Comparison of ENCODE assay signal across 1 cellular context in the genomic region with DNA sequence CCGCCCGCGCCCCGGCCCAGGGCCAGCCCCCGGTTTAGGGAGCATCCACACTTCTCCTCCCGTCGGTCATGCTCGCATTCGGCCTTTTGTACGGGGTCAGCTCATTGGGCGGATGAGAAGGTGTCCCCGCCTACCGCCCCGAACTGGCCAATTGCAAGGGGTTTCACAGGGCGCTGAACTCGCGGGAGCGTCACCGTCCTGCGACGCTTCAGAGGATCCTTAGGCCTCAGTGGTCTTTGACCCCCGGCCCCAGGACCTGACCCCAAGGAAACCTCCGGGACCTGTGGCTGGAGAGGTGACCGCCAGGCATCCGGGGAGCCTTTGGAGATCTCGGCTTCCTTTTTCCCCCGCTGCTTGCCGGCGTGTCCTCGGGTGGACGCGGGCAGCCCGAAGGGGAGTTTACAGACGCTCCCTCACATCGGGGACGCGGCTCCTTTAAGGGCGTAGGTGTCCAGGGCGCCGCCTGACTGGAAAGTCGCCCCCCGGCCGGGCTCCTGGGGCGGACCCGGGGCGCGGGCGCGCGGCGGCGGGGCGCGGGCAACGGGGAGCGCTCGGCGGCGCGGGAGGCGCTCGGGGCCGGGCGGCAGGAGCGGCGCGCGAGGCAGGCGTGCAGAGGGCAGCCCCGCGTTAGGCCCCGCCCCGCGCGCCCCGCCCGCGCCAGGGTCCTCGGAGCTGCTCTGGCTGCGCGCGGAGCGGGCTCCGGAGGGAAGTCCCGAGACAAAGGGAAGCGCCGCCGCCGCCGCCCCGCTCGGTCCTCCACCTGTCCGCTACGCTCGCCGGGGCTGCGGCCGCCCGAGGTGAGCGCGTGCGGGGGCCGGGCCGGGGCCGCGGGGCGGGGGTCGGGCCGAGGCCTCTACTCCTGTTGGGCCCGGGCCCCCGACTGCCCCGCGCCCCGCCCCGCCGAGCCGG.
TF ChIP-seq lines count a peak whose summit lies in the region.

A gene (plus strand): TSS at position 660 of the 909 bp plus-strand sequence. CDS start 4,395 bp downstream, outside the sequence.

TF ChIP-seq in K562, 482 proteins besides CTCF, POLR2A, EP300 and RAD21 (continued from another document and continues in another):
- TF ChIP-seq CAMTA2 (CRISPR knock-in tag; conservative IDR thresholded peaks at IDR 0.05) = peak; percentile 42; the same call in 1 of the 2 replicates
- TF ChIP-seq U2AF2 (optimal IDR thresholded peaks at IDR 0.05; ENCODE audit: low read depth, low read length) = no peak
- TF ChIP-seq ZNF696 (CRISPR knock-in tag; conservative IDR thresholded peaks at IDR 0.05) = no peak
- no peak for TF ChIP-seq MCM2 (IDR thresholded peaks at IDR 0.05; ENCODE audit: low read depth)
- peak; percentile 55; the same call in 1 of the 2 replicates for TF ChIP-seq POLR2AphosphoS5 (IDR thresholded peaks at IDR 0.05; ENCODE audit: control insufficient read depth, insufficient read depth, low read depth, low read length)
- TF ChIP-seq, protein P1, sequence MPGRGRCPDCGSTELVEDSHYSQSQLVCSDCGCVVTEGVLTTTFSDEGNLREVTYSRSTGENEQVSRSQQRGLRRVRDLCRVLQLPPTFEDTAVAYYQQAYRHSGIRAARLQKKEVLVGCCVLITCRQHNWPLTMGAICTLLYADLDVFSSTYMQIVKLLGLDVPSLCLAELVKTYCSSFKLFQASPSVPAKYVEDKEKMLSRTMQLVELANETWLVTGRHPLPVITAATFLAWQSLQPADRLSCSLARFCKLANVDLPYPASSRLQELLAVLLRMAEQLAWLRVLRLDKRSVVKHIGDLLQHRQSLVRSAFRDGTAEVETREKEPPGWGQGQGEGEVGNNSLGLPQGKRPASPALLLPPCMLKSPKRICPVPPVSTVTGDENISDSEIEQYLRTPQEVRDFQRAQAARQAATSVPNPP (IDR thresholded peaks at IDR 0.05; ENCODE audit: borderline replicate concordance, insufficient read depth, insufficient read length) = no peak
- no peak for TF ChIP-seq EZH2 (IDR thresholded peaks at IDR 0.05; ENCODE audit: borderline replicate concordance, low read depth, low read length)
- TF ChIP-seq ZFP30 (CRISPR knock-in tag; IDR thresholded peaks at IDR 0.05; ENCODE audit: borderline replicate concordance) = no peak
- TF ChIP-seq, protein P2, sequence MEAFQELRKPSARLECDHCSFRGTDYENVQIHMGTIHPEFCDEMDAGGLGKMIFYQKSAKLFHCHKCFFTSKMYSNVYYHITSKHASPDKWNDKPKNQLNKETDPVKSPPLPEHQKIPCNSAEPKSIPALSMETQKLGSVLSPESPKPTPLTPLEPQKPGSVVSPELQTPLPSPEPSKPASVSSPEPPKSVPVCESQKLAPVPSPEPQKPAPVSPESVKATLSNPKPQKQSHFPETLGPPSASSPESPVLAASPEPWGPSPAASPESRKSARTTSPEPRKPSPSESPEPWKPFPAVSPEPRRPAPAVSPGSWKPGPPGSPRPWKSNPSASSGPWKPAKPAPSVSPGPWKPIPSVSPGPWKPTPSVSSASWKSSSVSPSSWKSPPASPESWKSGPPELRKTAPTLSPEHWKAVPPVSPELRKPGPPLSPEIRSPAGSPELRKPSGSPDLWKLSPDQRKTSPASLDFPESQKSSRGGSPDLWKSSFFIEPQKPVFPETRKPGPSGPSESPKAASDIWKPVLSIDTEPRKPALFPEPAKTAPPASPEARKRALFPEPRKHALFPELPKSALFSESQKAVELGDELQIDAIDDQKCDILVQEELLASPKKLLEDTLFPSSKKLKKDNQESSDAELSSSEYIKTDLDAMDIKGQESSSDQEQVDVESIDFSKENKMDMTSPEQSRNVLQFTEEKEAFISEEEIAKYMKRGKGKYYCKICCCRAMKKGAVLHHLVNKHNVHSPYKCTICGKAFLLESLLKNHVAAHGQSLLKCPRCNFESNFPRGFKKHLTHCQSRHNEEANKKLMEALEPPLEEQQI (IDR thresholded peaks at IDR 0.05) = no peak
- TF ChIP-seq, protein P3, sequence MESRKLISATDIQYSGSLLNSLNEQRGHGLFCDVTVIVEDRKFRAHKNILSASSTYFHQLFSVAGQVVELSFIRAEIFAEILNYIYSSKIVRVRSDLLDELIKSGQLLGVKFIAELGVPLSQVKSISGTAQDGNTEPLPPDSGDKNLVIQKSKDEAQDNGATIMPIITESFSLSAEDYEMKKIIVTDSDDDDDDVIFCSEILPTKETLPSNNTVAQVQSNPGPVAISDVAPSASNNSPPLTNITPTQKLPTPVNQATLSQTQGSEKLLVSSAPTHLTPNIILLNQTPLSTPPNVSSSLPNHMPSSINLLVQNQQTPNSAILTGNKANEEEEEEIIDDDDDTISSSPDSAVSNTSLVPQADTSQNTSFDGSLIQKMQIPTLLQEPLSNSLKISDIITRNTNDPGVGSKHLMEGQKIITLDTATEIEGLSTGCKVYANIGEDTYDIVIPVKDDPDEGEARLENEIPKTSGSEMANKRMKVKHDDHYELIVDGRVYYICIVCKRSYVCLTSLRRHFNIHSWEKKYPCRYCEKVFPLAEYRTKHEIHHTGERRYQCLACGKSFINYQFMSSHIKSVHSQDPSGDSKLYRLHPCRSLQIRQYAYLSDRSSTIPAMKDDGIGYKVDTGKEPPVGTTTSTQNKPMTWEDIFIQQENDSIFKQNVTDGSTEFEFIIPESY (CRISPR knock-in tag; IDR thresholded peaks at IDR 0.05) = peak; percentile 64
- TF ChIP-seq HNRNPL (IDR thresholded peaks at IDR 0.05; ENCODE audit: low read depth, low read length) = no peak
- no peak for TF ChIP-seq HDAC3 (IDR thresholded peaks at IDR 0.05; ENCODE audit: borderline replicate concordance, partially characterized antibody)
- no peak for TF ChIP-seq MED1 (CRISPR knock-in tag; IDR thresholded peaks at IDR 0.05; ENCODE audit: borderline replicate concordance)
- no peak for TF ChIP-seq EWSR1 (IDR thresholded peaks at IDR 0.05; ENCODE audit: borderline replicate concordance, low read depth, partially characterized antibody)
- TF ChIP-seq ZC3H11A (IDR thresholded peaks at IDR 0.05; ENCODE audit: low read depth, low read length) = no peak
- TF ChIP-seq ZFPM2 (CRISPR knock-in tag; IDR thresholded peaks at IDR 0.05) = no peak
- TF ChIP-seq NFYB (IDR thresholded peaks at IDR 0.05; ENCODE audit: extremely low read depth, insufficient read length) = peak; percentile 84
- TF ChIP-seq KDM4B (IDR thresholded peaks at IDR 0.05; ENCODE audit: borderline replicate concordance in 2 of 2, low read depth in 1 of 2) = peak in 1 of 2 experiments; percentile 83; a peak in 1 of 4 replicates
- TF ChIP-seq SNRNP70 (optimal IDR thresholded peaks at IDR 0.05; ENCODE audit: low read depth, low read length) = no peak
- TF ChIP-seq CBFA2T3 (IDR thresholded peaks at IDR 0.05) = no peak
- peak in 1 of 2 experiments; percentile 27; a peak in 2 of 4 replicates for TF ChIP-seq NRF1 (conservative IDR thresholded peaks at IDR 0.05 in 1 of 2, IDR thresholded peaks at IDR 0.05 in 1 of 2)
- TF ChIP-seq, protein P4, sequence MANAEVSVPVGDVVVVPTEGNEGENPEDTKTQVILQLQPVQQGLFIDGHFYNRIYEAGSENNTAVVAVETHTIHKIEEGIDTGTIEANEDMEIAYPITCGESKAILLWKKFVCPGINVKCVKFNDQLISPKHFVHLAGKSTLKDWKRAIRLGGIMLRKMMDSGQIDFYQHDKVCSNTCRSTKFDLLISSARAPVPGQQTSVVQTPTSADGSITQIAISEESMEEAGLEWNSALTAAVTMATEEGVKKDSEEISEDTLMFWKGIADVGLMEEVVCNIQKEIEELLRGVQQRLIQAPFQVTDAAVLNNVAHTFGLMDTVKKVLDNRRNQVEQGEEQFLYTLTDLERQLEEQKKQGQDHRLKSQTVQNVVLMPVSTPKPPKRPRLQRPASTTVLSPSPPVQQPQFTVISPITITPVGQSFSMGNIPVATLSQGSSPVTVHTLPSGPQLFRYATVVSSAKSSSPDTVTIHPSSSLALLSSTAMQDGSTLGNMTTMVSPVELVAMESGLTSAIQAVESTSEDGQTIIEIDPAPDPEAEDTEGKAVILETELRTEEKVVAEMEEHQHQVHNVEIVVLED (CRISPR knock-in tag; IDR thresholded peaks at IDR 0.05) = peak; percentile 66
- no peak for TF ChIP-seq MIER1 (IDR thresholded peaks at IDR 0.05; ENCODE audit: low read depth)
- no peak for TF ChIP-seq ZKSCAN8 (CRISPR knock-in tag; IDR thresholded peaks at IDR 0.05)
- TF ChIP-seq ZNF76 (CRISPR knock-in tag; IDR thresholded peaks at IDR 0.05; ENCODE audit: borderline replicate concordance) = no peak
- peak; percentile 77 for TF ChIP-seq RBFOX2 (IDR thresholded peaks at IDR 0.05; ENCODE audit: low read depth, low read length)
- TF ChIP-seq, protein P5, sequence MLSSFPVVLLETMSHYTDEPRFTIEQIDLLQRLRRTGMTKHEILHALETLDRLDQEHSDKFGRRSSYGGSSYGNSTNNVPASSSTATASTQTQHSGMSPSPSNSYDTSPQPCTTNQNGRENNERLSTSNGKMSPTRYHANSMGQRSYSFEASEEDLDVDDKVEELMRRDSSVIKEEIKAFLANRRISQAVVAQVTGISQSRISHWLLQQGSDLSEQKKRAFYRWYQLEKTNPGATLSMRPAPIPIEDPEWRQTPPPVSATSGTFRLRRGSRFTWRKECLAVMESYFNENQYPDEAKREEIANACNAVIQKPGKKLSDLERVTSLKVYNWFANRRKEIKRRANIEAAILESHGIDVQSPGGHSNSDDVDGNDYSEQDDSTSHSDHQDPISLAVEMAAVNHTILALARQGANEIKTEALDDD (IDR thresholded peaks at IDR 0.05) = no peak
- no peak for TF ChIP-seq GABPB2 (CRISPR knock-in tag; conservative IDR thresholded peaks at IDR 0.05)
- TF ChIP-seq, protein P6, sequence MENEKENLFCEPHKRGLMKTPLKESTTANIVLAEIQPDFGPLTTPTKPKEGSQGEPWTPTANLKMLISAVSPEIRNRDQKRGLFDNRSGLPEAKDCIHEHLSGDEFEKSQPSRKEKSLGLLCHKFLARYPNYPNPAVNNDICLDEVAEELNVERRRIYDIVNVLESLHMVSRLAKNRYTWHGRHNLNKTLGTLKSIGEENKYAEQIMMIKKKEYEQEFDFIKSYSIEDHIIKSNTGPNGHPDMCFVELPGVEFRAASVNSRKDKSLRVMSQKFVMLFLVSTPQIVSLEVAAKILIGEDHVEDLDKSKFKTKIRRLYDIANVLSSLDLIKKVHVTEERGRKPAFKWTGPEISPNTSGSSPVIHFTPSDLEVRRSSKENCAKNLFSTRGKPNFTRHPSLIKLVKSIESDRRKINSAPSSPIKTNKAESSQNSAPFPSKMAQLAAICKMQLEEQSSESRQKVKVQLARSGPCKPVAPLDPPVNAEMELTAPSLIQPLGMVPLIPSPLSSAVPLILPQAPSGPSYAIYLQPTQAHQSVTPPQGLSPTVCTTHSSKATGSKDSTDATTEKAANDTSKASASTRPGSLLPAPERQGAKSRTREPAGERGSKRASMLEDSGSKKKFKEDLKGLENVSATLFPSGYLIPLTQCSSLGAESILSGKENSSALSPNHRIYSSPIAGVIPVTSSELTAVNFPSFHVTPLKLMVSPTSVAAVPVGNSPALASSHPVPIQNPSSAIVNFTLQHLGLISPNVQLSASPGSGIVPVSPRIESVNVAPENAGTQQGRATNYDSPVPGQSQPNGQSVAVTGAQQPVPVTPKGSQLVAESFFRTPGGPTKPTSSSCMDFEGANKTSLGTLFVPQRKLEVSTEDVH (IDR thresholded peaks at IDR 0.05; ENCODE audit: low read depth, partially characterized antibody) = peak; percentile 89
- TF ChIP-seq MYNN (IDR thresholded peaks at IDR 0.05) = no peak
- TF ChIP-seq MYNN (CRISPR knock-in tag; IDR thresholded peaks at IDR 0.05) = 0 out of 2 replicates have a peak, but pooled peaks have one; percentile 21
- TF ChIP-seq, protein P7, sequence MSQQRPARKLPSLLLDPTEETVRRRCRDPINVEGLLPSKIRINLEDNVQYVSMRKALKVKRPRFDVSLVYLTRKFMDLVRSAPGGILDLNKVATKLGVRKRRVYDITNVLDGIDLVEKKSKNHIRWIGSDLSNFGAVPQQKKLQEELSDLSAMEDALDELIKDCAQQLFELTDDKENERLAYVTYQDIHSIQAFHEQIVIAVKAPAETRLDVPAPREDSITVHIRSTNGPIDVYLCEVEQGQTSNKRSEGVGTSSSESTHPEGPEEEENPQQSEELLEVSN (IDR thresholded peaks at IDR 0.05; ENCODE audit: borderline replicate concordance in 1 of 2, extremely low read depth in 1 of 2, insufficient read depth in 1 of 2, insufficient read length in 1 of 2, low read depth in 1 of 2, low read length in 1 of 2, poor library complexity in 1 of 2, severe bottlenecking in 1 of 2) = peak in 1 of 2 experiments; percentile 23
- peak; percentile 93 for TF ChIP-seq ZNF232 (CRISPR knock-in tag; IDR thresholded peaks at IDR 0.05)
- TF ChIP-seq, protein P8, sequence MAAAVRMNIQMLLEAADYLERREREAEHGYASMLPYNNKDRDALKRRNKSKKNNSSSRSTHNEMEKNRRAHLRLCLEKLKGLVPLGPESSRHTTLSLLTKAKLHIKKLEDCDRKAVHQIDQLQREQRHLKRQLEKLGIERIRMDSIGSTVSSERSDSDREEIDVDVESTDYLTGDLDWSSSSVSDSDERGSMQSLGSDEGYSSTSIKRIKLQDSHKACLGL (CRISPR knock-in tag; IDR thresholded peaks at IDR 0.05; ENCODE audit: borderline replicate concordance, poor library complexity, severe bottlenecking) = no peak
- TF ChIP-seq ZNF316 (IDR thresholded peaks at IDR 0.05) = peak; percentile 24; the same call in 1 of the 2 replicates
- no peak for TF ChIP-seq SREBF1 (IDR thresholded peaks at IDR 0.05; ENCODE audit: borderline replicate concordance, low read depth, low read length)
- peak; percentile 56 for TF ChIP-seq RNF2 (IDR thresholded peaks at IDR 0.05)
- no peak for TF ChIP-seq CBX1 (IDR thresholded peaks at IDR 0.05; ENCODE audit: low read depth)
- TF ChIP-seq ZNF140 (CRISPR knock-in tag; IDR thresholded peaks at IDR 0.05) = no peak
- TF ChIP-seq ZNF324 (CRISPR knock-in tag; IDR thresholded peaks at IDR 0.05) = no peak
- TF ChIP-seq TCF3 (CRISPR knock-in tag; IDR thresholded peaks at IDR 0.05) = peak; percentile 16; the same call in 1 of the 2 replicates
- no peak; a peak in 1 of 4 replicates for TF ChIP-seq NONO (IDR thresholded peaks at IDR 0.05; ENCODE audit: low read depth in 2 of 2, low read length in 1 of 2)
- no peak for TF ChIP-seq ELF4 (CRISPR knock-in tag; IDR thresholded peaks at IDR 0.05)
- peak; percentile 26 for TF ChIP-seq RBM22 (IDR thresholded peaks at IDR 0.05; ENCODE audit: low read depth, low read length, poor library complexity, severe bottlenecking)
- TF ChIP-seq, protein P9, sequence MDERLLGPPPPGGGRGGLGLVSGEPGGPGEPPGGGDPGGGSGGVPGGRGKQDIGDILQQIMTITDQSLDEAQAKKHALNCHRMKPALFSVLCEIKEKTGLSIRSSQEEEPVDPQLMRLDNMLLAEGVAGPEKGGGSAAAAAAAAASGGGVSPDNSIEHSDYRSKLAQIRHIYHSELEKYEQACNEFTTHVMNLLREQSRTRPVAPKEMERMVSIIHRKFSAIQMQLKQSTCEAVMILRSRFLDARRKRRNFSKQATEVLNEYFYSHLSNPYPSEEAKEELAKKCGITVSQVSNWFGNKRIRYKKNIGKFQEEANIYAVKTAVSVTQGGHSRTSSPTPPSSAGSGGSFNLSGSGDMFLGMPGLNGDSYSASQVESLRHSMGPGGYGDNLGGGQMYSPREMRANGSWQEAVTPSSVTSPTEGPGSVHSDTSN (CRISPR knock-in tag; IDR thresholded peaks at IDR 0.05; ENCODE audit: low read depth) = peak; percentile 39
- TF ChIP-seq, protein P9 (tag; conservative IDR thresholded peaks at IDR 0.05; ENCODE audit: low read depth) = no peak
